10 cellular contexts compared by ENCODE assay signal in the genomic region with DNA sequence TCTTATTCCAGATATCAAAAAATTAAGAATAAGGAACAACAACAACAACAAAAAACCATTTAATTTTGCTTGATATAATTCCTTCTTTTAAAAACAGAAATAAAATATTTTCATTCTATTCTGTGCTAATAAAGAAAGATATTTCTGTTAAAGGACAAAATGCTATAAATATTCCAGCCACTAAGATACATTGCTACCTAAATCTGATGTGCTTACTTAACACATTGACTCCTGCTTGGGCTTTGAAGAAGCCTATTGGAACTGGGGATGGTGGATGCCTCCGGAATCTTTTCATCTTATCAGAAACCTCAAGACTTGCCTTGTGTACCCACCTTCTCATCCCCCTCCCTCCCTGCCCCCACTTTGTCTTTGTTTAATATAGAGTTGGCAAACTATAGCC.
"Had no signal": no experiment of that assay in that cellular context is flagged by ENCODE, and none has a peak within 500 bp of the region (broad histone marks: within the 10 kb centered on the region; RNA-seq: fewer than 3 reads in every experiment).

No MANE protein-coding gene starts in this region.

- H3K36me3 Mint-ChIP-seq: IgD-negative memory B cell had no signal

- H3K4me3 ChIP-seq: GM23248 had no signal

- H3K4me1 Mint-ChIP-seq: IgD-negative memory B cell had no signal

- H3K9ac ChIP-seq: GM23248 had no signal

- H3K27ac ChIP-seq: GM23248, HL-60 had no signal

- FAIRE-seq: H1, H54, HepG2 had no signal

- ATAC-seq: HepG2 had no signal

- H3K4me3 Mint-ChIP-seq: H9, HFFc6, IgD-negative memory B cell had no signal

- DNase-seq: GM23248, H9, HCEC 1CT, HFFc6, KG1 had no signal

- H3K27ac Mint-ChIP-seq: H9, HFFc6, IgD-negative memory B cell had no signal

- H2AFZ ChIP-seq: GM23248 had no signal
